In the genomic region with DNA sequence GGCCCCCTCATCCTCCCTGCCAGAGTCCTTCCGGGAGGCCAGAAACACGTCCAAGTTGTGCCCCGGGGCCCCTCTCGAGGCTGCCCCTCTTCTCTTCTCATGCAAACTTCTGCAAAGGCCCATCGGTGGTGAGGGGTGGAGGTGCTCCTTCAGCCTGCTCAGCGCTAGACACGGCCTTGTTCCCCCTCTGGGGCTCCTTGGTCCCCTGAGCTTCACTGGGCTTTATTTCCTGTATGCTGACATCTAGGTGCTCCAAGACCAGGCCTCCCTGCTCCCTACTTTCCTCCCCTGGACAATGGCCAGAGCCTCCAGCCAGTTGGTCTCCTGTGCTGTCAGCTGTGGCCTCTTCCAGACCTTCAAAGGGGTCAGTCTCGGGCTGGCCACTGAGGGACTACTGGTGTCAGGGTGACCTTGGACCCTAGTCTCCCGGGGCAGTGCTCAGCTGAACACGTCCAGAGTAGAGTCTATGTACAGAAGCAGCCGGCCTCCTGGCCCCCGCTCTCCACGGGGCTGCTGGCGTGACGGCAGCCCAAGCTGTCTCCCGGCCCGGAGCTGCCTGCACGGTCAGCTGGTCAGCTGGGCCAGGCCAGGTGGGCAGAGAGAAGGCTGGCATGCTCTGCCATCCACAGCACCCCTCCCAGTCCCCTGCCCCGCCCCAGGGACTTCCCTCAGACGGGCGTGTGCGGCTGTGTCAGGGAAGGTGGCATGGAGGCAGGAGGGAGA, we compare ENCODE assay signal across 1 cellular context.
TF ChIP-seq lines count a peak whose summit lies in the region.

No MANE protein-coding gene starts in this region.

TF ChIP-seq in HepG2, 621 proteins besides CTCF, POLR2A, EP300 and RAD21 (continued from another document and continues in another):
- TF ChIP-seq ZFAT (CRISPR knock-in tag; conservative IDR thresholded peaks at IDR 0.05), result no peak
- TF ChIP-seq ZNF446 (CRISPR knock-in tag; IDR thresholded peaks at IDR 0.05), result no peak
- TF ChIP-seq RBAK (CRISPR knock-in tag; IDR thresholded peaks at IDR 0.05), result peak; percentile 51; the same call in 1 of the 2 replicates
- no peak for TF ChIP-seq HOXD1 (CRISPR knock-in tag; IDR thresholded peaks at IDR 0.05)
- TF ChIP-seq DMAP1 (CRISPR knock-in tag; IDR thresholded peaks at IDR 0.05), result no peak
- peak; percentile 56; the same call in 1 of the 2 replicates for TF ChIP-seq ZNF205 (CRISPR knock-in tag; IDR thresholded peaks at IDR 0.05)
- TF ChIP-seq, protein P1, sequence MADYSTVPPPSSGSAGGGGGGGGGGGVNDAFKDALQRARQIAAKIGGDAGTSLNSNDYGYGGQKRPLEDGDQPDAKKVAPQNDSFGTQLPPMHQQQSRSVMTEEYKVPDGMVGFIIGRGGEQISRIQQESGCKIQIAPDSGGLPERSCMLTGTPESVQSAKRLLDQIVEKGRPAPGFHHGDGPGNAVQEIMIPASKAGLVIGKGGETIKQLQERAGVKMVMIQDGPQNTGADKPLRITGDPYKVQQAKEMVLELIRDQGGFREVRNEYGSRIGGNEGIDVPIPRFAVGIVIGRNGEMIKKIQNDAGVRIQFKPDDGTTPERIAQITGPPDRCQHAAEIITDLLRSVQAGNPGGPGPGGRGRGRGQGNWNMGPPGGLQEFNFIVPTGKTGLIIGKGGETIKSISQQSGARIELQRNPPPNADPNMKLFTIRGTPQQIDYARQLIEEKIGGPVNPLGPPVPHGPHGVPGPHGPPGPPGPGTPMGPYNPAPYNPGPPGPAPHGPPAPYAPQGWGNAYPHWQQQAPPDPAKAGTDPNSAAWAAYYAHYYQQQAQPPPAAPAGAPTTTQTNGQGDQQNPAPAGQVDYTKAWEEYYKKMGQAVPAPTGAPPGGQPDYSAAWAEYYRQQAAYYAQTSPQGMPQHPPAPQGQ (CRISPR knock-in tag; IDR thresholded peaks at IDR 0.05; ENCODE audit: borderline replicate concordance), result peak; percentile 82; the same call in 1 of the 2 replicates
- TF ChIP-seq, protein P2, sequence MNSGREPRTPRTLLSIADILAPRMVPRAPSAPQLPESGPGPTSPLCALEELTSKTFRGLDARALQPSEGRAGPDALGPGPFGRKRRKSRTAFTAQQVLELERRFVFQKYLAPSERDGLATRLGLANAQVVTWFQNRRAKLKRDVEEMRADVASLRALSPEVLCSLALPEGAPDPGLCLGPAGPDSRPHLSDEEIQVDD (CRISPR knock-in tag; IDR thresholded peaks at IDR 0.05; ENCODE audit: borderline replicate concordance), result no peak
- TF ChIP-seq CREM (IDR thresholded peaks at IDR 0.05), result peak; percentile 49
- TF ChIP-seq CREM (CRISPR knock-in tag; IDR thresholded peaks at IDR 0.05), result no peak
- TF ChIP-seq, protein P3, sequence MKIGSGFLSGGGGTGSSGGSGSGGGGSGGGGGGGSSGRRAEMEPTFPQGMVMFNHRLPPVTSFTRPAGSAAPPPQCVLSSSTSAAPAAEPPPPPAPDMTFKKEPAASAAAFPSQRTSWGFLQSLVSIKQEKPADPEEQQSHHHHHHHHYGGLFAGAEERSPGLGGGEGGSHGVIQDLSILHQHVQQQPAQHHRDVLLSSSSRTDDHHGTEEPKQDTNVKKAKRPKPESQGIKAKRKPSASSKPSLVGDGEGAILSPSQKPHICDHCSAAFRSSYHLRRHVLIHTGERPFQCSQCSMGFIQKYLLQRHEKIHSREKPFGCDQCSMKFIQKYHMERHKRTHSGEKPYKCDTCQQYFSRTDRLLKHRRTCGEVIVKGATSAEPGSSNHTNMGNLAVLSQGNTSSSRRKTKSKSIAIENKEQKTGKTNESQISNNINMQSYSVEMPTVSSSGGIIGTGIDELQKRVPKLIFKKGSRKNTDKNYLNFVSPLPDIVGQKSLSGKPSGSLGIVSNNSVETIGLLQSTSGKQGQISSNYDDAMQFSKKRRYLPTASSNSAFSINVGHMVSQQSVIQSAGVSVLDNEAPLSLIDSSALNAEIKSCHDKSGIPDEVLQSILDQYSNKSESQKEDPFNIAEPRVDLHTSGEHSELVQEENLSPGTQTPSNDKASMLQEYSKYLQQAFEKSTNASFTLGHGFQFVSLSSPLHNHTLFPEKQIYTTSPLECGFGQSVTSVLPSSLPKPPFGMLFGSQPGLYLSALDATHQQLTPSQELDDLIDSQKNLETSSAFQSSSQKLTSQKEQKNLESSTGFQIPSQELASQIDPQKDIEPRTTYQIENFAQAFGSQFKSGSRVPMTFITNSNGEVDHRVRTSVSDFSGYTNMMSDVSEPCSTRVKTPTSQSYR (CRISPR knock-in tag; IDR thresholded peaks at IDR 0.05; ENCODE audit: borderline replicate concordance), result peak; percentile 16; the same call in 1 of the 2 replicates
- no peak for TF ChIP-seq ZNF143 (CRISPR knock-in tag; IDR thresholded peaks at IDR 0.05)
- TF ChIP-seq PCBP1 (IDR thresholded peaks at IDR 0.05; ENCODE audit: borderline replicate concordance, low read depth, low read length), result 0 out of 2 replicates have a peak, but pooled peaks have one; percentile 29
- TF ChIP-seq ARHGAP35 (CRISPR knock-in tag; IDR thresholded peaks at IDR 0.05; ENCODE audit: borderline replicate concordance), result no peak
- TF ChIP-seq SAFB2 (CRISPR knock-in tag; IDR thresholded peaks at IDR 0.05; ENCODE audit: borderline replicate concordance, low read depth), result no peak
- TF ChIP-seq, protein P4, sequence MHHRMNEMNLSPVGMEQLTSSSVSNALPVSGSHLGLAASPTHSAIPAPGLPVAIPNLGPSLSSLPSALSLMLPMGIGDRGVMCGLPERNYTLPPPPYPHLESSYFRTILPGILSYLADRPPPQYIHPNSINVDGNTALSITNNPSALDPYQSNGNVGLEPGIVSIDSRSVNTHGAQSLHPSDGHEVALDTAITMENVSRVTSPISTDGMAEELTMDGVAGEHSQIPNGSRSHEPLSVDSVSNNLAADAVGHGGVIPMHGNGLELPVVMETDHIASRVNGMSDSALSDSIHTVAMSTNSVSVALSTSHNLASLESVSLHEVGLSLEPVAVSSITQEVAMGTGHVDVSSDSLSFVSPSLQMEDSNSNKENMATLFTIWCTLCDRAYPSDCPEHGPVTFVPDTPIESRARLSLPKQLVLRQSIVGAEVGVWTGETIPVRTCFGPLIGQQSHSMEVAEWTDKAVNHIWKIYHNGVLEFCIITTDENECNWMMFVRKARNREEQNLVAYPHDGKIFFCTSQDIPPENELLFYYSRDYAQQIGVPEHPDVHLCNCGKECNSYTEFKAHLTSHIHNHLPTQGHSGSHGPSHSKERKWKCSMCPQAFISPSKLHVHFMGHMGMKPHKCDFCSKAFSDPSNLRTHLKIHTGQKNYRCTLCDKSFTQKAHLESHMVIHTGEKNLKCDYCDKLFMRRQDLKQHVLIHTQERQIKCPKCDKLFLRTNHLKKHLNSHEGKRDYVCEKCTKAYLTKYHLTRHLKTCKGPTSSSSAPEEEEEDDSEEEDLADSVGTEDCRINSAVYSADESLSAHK (CRISPR knock-in tag; IDR thresholded peaks at IDR 0.05; ENCODE audit: borderline replicate concordance), result no peak
- TF ChIP-seq ZNF44 (CRISPR knock-in tag; IDR thresholded peaks at IDR 0.05), result 0 out of 2 replicates have a peak, but pooled peaks have one; percentile 28
- TF ChIP-seq, protein P5, sequence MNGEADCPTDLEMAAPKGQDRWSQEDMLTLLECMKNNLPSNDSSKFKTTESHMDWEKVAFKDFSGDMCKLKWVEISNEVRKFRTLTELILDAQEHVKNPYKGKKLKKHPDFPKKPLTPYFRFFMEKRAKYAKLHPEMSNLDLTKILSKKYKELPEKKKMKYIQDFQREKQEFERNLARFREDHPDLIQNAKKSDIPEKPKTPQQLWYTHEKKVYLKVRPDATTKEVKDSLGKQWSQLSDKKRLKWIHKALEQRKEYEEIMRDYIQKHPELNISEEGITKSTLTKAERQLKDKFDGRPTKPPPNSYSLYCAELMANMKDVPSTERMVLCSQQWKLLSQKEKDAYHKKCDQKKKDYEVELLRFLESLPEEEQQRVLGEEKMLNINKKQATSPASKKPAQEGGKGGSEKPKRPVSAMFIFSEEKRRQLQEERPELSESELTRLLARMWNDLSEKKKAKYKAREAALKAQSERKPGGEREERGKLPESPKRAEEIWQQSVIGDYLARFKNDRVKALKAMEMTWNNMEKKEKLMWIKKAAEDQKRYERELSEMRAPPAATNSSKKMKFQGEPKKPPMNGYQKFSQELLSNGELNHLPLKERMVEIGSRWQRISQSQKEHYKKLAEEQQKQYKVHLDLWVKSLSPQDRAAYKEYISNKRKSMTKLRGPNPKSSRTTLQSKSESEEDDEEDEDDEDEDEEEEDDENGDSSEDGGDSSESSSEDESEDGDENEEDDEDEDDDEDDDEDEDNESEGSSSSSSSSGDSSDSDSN (CRISPR knock-in tag; IDR thresholded peaks at IDR 0.05), result peak; percentile 78
- TF ChIP-seq, protein P6, sequence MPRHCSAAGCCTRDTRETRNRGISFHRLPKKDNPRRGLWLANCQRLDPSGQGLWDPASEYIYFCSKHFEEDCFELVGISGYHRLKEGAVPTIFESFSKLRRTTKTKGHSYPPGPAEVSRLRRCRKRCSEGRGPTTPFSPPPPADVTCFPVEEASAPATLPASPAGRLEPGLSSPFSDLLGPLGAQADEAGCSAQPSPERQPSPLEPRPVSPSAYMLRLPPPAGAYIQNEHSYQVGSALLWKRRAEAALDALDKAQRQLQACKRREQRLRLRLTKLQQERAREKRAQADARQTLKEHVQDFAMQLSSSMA (CRISPR knock-in tag; IDR thresholded peaks at IDR 0.05), result 0 out of 2 replicates have a peak, but pooled peaks have one; percentile 50
- no peak for TF ChIP-seq ZFP41 (CRISPR knock-in tag; IDR thresholded peaks at IDR 0.05; ENCODE audit: borderline replicate concordance)
- TF ChIP-seq MED8 (CRISPR knock-in tag; IDR thresholded peaks at IDR 0.05; ENCODE audit: insufficient replicate concordance), result no peak
- no peak; the same call in 1 of the 2 replicates for TF ChIP-seq GATA4 (IDR thresholded peaks at IDR 0.05; ENCODE audit: borderline replicate concordance, low read depth)
- TF ChIP-seq ZNF253 (CRISPR knock-in tag; IDR thresholded peaks at IDR 0.05; ENCODE audit: borderline replicate concordance), result no peak
- peak; percentile 64; the same call in 1 of the 2 replicates for TF ChIP-seq HES4 (CRISPR knock-in tag; IDR thresholded peaks at IDR 0.05; ENCODE audit: borderline replicate concordance)
- TF ChIP-seq, protein P7, sequence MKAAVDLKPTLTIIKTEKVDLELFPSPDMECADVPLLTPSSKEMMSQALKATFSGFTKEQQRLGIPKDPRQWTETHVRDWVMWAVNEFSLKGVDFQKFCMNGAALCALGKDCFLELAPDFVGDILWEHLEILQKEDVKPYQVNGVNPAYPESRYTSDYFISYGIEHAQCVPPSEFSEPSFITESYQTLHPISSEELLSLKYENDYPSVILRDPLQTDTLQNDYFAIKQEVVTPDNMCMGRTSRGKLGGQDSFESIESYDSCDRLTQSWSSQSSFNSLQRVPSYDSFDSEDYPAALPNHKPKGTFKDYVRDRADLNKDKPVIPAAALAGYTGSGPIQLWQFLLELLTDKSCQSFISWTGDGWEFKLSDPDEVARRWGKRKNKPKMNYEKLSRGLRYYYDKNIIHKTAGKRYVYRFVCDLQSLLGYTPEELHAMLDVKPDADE (CRISPR knock-in tag; IDR thresholded peaks at IDR 0.05), result no peak
- no peak for TF ChIP-seq HNRNPK (IDR thresholded peaks at IDR 0.05; ENCODE audit: low read depth, low read length, poor library complexity, severe bottlenecking)
- TF ChIP-seq, protein P8, sequence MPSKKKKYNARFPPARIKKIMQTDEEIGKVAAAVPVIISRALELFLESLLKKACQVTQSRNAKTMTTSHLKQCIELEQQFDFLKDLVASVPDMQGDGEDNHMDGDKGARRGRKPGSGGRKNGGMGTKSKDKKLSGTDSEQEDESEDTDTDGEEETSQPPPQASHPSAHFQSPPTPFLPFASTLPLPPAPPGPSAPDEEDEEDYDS (CRISPR knock-in tag; IDR thresholded peaks at IDR 0.05), result peak; percentile 57; the same call in 1 of the 2 replicates
- no peak for TF ChIP-seq ATRX (CRISPR knock-in tag; IDR thresholded peaks at IDR 0.05; ENCODE audit: borderline replicate concordance)
- TF ChIP-seq ARNT2 (CRISPR knock-in tag; IDR thresholded peaks at IDR 0.05; ENCODE audit: low read depth), result no peak
- TF ChIP-seq, protein P9, sequence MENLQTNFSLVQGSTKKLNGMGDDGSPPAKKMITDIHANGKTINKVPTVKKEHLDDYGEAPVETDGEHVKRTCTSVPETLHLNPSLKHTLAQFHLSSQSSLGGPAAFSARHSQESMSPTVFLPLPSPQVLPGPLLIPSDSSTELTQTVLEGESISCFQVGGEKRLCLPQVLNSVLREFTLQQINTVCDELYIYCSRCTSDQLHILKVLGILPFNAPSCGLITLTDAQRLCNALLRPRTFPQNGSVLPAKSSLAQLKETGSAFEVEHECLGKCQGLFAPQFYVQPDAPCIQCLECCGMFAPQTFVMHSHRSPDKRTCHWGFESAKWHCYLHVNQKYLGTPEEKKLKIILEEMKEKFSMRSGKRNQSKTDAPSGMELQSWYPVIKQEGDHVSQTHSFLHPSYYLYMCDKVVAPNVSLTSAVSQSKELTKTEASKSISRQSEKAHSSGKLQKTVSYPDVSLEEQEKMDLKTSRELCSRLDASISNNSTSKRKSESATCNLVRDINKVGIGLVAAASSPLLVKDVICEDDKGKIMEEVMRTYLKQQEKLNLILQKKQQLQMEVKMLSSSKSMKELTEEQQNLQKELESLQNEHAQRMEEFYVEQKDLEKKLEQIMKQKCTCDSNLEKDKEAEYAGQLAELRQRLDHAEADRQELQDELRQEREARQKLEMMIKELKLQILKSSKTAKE (CRISPR knock-in tag; IDR thresholded peaks at IDR 0.05; ENCODE audit: borderline replicate concordance), result peak; percentile 93
- TF ChIP-seq PAWR (CRISPR knock-in tag; IDR thresholded peaks at IDR 0.05; ENCODE audit: borderline replicate concordance), result no peak
- no peak for TF ChIP-seq MED13 (CRISPR knock-in tag; IDR thresholded peaks at IDR 0.05)
- peak; percentile 58 for TF ChIP-seq SP4 (CRISPR knock-in tag; IDR thresholded peaks at IDR 0.05)
- TF ChIP-seq ZNF501 (CRISPR knock-in tag; IDR thresholded peaks at IDR 0.05), result peak; percentile 79; the same call in 1 of the 2 replicates
- TF ChIP-seq, protein P10, sequence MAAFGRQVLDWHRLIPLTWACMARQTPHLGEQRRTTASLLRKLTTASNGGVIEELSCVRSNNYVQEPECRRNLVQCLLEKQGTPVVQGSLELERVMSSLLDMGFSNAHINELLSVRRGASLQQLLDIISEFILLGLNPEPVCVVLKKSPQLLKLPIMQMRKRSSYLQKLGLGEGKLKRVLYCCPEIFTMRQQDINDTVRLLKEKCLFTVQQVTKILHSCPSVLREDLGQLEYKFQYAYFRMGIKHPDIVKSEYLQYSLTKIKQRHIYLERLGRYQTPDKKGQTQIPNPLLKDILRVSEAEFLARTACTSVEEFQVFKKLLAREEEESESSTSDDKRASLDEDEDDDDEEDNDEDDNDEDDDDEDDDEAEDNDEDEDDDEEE (CRISPR knock-in tag; IDR thresholded peaks at IDR 0.05), result 0 out of 2 replicates have a peak, but pooled peaks have one; percentile 31
- TF ChIP-seq, protein P11, sequence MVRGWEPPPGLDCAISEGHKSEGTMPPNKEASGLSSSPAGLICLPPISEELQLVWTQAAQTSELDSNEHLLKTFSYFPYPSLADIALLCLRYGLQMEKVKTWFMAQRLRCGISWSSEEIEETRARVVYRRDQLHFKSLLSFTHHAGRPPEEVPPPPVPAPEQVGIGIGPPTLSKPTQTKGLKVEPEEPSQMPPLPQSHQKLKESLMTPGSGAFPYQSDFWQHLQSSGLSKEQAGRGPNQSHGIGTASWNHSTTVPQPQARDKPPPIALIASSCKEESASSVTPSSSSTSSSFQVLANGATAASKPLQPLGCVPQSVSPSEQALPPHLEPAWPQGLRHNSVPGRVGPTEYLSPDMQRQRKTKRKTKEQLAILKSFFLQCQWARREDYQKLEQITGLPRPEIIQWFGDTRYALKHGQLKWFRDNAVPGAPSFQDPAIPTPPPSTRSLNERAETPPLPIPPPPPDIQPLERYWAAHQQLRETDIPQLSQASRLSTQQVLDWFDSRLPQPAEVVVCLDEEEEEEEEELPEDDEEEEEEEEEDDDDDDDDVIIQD (CRISPR knock-in tag; IDR thresholded peaks at IDR 0.05; ENCODE audit: low read depth), result peak; percentile 75
- no peak; the same call in 1 of the 2 replicates for TF ChIP-seq SNAI1 (CRISPR knock-in tag; IDR thresholded peaks at IDR 0.05; ENCODE audit: borderline replicate concordance)
